Comparison of ENCODE assay signal across 10 cellular contexts in the genomic region with DNA sequence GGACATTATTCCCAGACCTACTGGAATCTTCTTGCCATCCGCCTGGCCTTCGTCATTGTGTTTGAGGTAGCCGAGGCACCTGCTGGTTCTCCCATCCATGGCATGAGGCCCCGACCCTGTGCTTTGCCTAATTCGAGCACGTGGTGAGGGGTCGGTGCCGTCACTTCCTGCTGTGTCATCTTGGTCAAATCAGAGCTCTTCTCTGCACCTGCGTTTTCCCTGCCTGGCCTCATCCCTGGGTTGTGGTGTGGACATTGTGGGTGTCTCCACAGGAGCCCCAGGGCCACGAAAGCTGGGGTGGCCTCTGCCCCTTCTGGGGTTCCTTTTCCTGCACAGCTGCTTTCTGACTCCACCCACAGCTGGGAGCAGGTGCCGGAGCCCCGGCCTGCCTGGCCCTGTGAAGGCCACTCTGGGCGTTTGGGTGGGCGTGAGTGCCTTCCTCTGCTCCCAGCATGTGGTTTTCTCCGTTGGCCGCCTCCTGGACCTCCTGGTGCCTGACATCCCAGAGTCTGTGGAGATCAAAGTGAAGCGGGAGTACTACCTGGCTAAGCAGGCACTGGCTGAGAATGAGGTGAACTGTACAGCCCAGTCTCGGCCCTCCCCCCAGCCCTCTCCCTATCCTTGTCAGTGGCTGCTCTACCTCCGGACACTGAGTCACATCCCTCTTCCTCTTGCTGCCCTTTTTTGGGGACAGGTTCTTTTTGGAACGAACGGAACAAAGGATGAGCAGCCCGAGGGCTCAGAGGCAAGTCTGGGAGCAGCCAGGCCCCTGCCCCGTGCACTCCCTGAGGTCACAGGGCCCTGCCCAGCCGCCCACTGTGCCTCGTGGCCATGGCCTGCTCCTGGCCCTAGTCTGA. TPM values are rescaled to one million over a fixed set of nuclear protein-coding genes. Genes with fewer than 3 reads are reported as not detected.
DNase-seq lines count a peak whose midpoint lies in the region; ATAC-seq and TF ChIP-seq lines count a peak whose summit lies in the region.
"Had no signal": no experiment of that assay in that cellular context is flagged by ENCODE, and none has a peak within 500 bp of the region (broad histone marks: within the 10 kb centered on the region; RNA-seq: fewer than 3 reads in every experiment).

No MANE protein-coding gene starts in this region.

- H3K9ac ChIP-seq in endodermal cell (ENCODE audit: extremely low read depth, low read length, poor library complexity, severe bottlenecking), result no peak overlapping the region

- BruUV-seq in Calu3 (replicated peaks; lab: Mats Ljungman, UMichigan), result no TSS peak

- no peaks in the 10 kb centered on the region for H3K4me1 ChIP-seq in endodermal cell (ENCODE audit: control insufficient read depth, insufficient read depth, low read length)
- peaks cover 0 to 6% of the 10 kb centered on the region in 2 donors for H3K4me1 ChIP-seq in naive thymus-derived CD4-positive, alpha-beta T cell (ENCODE audit: control insufficient read depth in 2 of 2, insufficient read depth in 2 of 2, low read length in 2 of 2)

- H3K36me3 Mint-ChIP-seq in Calu3 (ENCODE audit: insufficient read depth, unreplicated experiment) (peaks cover 79% of the 10 kb centered on the region), endodermal cell (ENCODE audit: low read depth) (peaks cover 38% of the 10 kb centered on the region)
- H3K36me3 Mint-ChIP-seq in naive thymus-derived CD4-positive, alpha-beta T cell, result peaks cover 0 to 19% (median 8%) of the 10 kb centered on the region in 5 donors

- H3K4me3 Mint-ChIP-seq in Calu3 (ENCODE audit: low read depth, unreplicated experiment), result no peak overlapping the region
- no peak overlapping the region for H3K4me3 Mint-ChIP-seq in endodermal cell
- no peak overlapping the region for H3K4me3 Mint-ChIP-seq in naive thymus-derived CD4-positive, alpha-beta T cell

- ATAC-seq in naive thymus-derived CD4-positive, alpha-beta T cell, result peak; percentile 23
- ATAC-seq in HG03196 (IDR thresholded peaks at IDR 0.05; ENCODE audit: unreplicated experiment), result no peak

- H3K27ac Mint-ChIP-seq in Calu3 (ENCODE audit: unreplicated experiment) (peak overlapping the region; percentile 20), endodermal cell (peak overlapping the region; percentile 68)
- peak overlapping the region in 1 of 9 donors; percentile 25 for H3K27ac Mint-ChIP-seq in naive thymus-derived CD4-positive, alpha-beta T cell

- POLR2A ChIA-PET in naive thymus-derived CD4-positive, alpha-beta T cell (lab: Charles Lee), result no interaction called here

- peak overlapping the region; percentile 24 for H3K27ac ChIP-seq in endodermal cell (ENCODE audit: low read depth, low read length)
- no peak overlapping the region for H3K27ac ChIP-seq in naive thymus-derived CD4-positive, alpha-beta T cell (ENCODE audit: low read depth, low read length)
- H3K27ac ChIP-seq: thyroid gland had no signal

- H3K9me3 ChIP-seq in endodermal cell (ENCODE audit: control insufficient read depth, low read length), result peaks cover 5% of the 10 kb centered on the region
- no peaks in the 10 kb centered on the region for H3K9me3 ChIP-seq in naive thymus-derived CD4-positive, alpha-beta T cell (ENCODE audit: control insufficient read depth in 2 of 3, low read length in 3 of 3)
- H3K9me3 ChIP-seq: thyroid gland had no signal

- CTCF ChIA-PET in Calu3 (lab: Charles Lee), result no interaction called here
- CTCF ChIA-PET in naive thymus-derived CD4-positive, alpha-beta T cell (lab: Charles Lee), result no interaction called here

- DNase-seq in Calu3 (no peak), MV-4-11 (lab: John Stamatoyannopoulos, UW) (peak; percentile 8), endodermal cell (no peak), NCI-H2081 treated with DMSO at 0.1 percent for 48 hours (lab: John Stamatoyannopoulos, UW) (no peak), COLO829 (ENCODE audit: low spot score) (no peak), GOT3 (lab: John Stamatoyannopoulos, UW) (no peak)
- no peak for DNase-seq in naive thymus-derived CD4-positive, alpha-beta T cell
- DNase-seq: NCI-H1694 treated with DMSO at 0.1 percent for 48 hours, thyroid gland had no signal

- H3K36me3 ChIP-seq in endodermal cell (ENCODE audit: control insufficient read depth, insufficient read depth, low read length), result peaks cover 22% of the 10 kb centered on the region
- peaks cover 0 to 19% (median 0%) of the 10 kb centered on the region in 3 experiments for H3K36me3 ChIP-seq in naive thymus-derived CD4-positive, alpha-beta T cell (ENCODE audit: control insufficient read depth in 2 of 3, insufficient read depth in 3 of 3, low read length in 3 of 3)

- H3K4me1 Mint-ChIP-seq in Calu3 (ENCODE audit: low read depth, unreplicated experiment), result peaks cover 13% of the 10 kb centered on the region
- H3K4me1 Mint-ChIP-seq in endodermal cell, result peaks cover 1% of the 10 kb centered on the region
- peaks cover 10 to 19% (median 13%) of the 10 kb centered on the region in 7 donors for H3K4me1 Mint-ChIP-seq in naive thymus-derived CD4-positive, alpha-beta T cell

- WGBS in endodermal cell (ENCODE audit: insufficient coverage in 1 of 2, insufficient read length in 1 of 2), 2 experiments, result 88 to 93% methylated on average over 13 to 25 of the region's 25 CpGs

- no peak overlapping the region for H3K4me3 ChIP-seq in endodermal cell (ENCODE audit: low read length)
- no peak overlapping the region for H3K4me3 ChIP-seq in naive thymus-derived CD4-positive, alpha-beta T cell (ENCODE audit: low read length)
- H3K4me3 ChIP-seq: thyroid gland had no signal

- no peak for TF ChIP-seq CTCF in Calu3 (IDR thresholded peaks at IDR 0.05; ENCODE audit: unreplicated experiment)
- TF ChIP-seq CTCF in endodermal cell (conservative IDR thresholded peaks at IDR 0.05), result no peak

- H3K27me3 Mint-ChIP-seq in Calu3 (ENCODE audit: unreplicated experiment) (no peaks in the 10 kb centered on the region), endodermal cell (ENCODE audit: insufficient read depth) (no peaks in the 10 kb centered on the region)
- H3K27me3 Mint-ChIP-seq in naive thymus-derived CD4-positive, alpha-beta T cell, result peaks cover 0 to 10% (median 0%) of the 10 kb centered on the region in 5 donors

- H3K9me3 Mint-ChIP-seq in Calu3 (ENCODE audit: low read depth, unreplicated experiment) (no peaks in the 10 kb centered on the region), endodermal cell (no peaks in the 10 kb centered on the region)
- H3K9me3 Mint-ChIP-seq in naive thymus-derived CD4-positive, alpha-beta T cell, result peaks cover 0 to 5% (median 0%) of the 10 kb centered on the region in 11 donors

- intact Hi-C loops in Calu3 (cut with micrococcal nuclease; ENCODE audit: unreplicated experiment), result no loop called here
- intact Hi-C loops in naive thymus-derived CD4-positive, alpha-beta T cell (cut with micrococcal nuclease), result no loop called here

- H3K27me3 ChIP-seq in endodermal cell (ENCODE audit: control insufficient read depth, insufficient read depth, low read length, poor library complexity, severe bottlenecking), result no peaks in the 10 kb centered on the region
- no peaks in the 10 kb centered on the region for H3K27me3 ChIP-seq in naive thymus-derived CD4-positive, alpha-beta T cell (ENCODE audit: control insufficient read depth in 2 of 2, insufficient read depth in 2 of 2, low read length in 2 of 2)
- H3K27me3 ChIP-seq: thyroid gland had no signal

RNA-seq across cellular contexts. Expression of a gene that starts 35.0 kb away (rescaled TPM):
- total RNA-seq in Calu3 (2022) (7.7 and 8.0 TPM in 2 replicates), endodermal cell (1 to 10 TPM; 8.1 to 8.5 TPM)
- 1.3 TPM for polyA plus RNA-seq in endodermal cell (2013, experiment 1 of 2)
- 2.0 TPM for polyA plus RNA-seq in endodermal cell (2013, experiment 2 of 2)
- total RNA-seq in naive thymus-derived CD4-positive, alpha-beta T cell, result under 1 TPM; 0.16 to 0.94 (median 0.27) TPM
- polyA plus RNA-seq in naive thymus-derived CD4-positive, alpha-beta T cell, result under 1 TPM in 1 of 2 donors, not detected in 1; 0.32 TPM
